Comparison of ENCODE assay signal across 1 cellular context in the genomic region with DNA sequence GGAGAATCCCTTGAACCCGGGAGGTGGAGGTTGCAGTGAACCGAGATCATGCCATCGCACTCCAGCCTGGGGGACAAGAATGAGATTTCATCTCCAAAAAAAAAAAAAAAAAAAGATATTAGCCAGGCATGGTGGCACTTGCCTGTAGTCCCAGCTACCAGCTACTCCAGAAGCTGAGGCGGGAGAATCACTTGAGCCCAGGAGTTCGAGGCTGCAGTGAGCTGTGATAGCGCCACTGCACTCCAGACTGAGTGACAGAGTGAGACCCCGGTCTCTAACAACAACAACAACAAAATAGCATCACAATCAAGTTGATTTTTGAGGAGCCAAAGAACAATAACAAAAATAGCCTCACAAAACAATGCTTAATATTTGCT.
A peak's percentile ranks its signal among the peaks of the same experiment; 100 is the strongest.
TF ChIP-seq lines count a peak whose summit lies in the region.

No MANE protein-coding gene starts in this region.

TF ChIP-seq in GM12878, 131 proteins besides CTCF, POLR2A, EP300 and RAD21:
- TF ChIP-seq SUPT20H (IDR thresholded peaks at IDR 0.05; ENCODE audit: borderline replicate concordance, control insufficient read depth, low read depth, low read length) (no peak), POLR2AphosphoS2 (IDR thresholded peaks at IDR 0.05; ENCODE audit: low read depth, low read length) (no peak)
- TF ChIP-seq, protein P1, sequence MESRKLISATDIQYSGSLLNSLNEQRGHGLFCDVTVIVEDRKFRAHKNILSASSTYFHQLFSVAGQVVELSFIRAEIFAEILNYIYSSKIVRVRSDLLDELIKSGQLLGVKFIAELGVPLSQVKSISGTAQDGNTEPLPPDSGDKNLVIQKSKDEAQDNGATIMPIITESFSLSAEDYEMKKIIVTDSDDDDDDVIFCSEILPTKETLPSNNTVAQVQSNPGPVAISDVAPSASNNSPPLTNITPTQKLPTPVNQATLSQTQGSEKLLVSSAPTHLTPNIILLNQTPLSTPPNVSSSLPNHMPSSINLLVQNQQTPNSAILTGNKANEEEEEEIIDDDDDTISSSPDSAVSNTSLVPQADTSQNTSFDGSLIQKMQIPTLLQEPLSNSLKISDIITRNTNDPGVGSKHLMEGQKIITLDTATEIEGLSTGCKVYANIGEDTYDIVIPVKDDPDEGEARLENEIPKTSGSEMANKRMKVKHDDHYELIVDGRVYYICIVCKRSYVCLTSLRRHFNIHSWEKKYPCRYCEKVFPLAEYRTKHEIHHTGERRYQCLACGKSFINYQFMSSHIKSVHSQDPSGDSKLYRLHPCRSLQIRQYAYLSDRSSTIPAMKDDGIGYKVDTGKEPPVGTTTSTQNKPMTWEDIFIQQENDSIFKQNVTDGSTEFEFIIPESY (IDR thresholded peaks at IDR 0.05), result peak; percentile 48; the same call in 1 of the 2 replicates
TF ChIP-seq in GM12878: peak in this region for 1.
